In the genomic region with DNA sequence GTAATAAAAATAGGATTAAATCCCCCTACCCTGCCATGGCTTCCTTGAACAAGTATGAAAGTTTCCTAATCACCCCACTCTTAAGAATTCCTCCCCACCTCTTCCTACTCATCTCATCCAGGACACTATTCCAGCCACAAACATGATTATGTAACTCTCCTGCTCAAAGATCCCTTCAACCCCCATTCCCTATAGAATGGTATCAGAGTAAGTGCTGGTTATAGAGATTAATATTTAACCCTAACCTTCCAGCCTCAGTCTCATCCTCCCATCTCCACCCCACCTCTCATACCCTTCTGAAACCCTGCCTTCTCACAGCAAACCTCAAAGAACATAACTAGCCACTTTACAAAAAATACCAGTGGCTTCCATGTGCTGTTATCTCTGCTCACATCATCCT, we compare ENCODE assay signal across 7 cellular contexts.
DNase-seq lines count a peak whose midpoint lies in the region; ATAC-seq and TF ChIP-seq lines count a peak whose summit lies in the region.

No MANE protein-coding gene starts in this region.

- H2AFZ ChIP-seq in hepatocyte = no peak overlapping the region

- peak; percentile 80 for ATAC-seq in GM21423 (IDR thresholded peaks at IDR 0.05; ENCODE audit: unreplicated experiment)
- ATAC-seq in thoracic aorta (ENCODE audit: insufficient number of reproducible peaks, low FRiP score, low read depth) = no peak

- H3K4me1 ChIP-seq in HUES48 (ENCODE audit: control insufficient read depth, insufficient read depth, low read length) (peaks cover 31% of the 10 kb centered on the region), hepatocyte (ENCODE audit: insufficient read depth) (peaks cover 10% of the 10 kb centered on the region), thoracic aorta (ENCODE audit: control insufficient read depth in 1 of 2, low read depth in 2 of 2) (peaks cover 12 to 24% of the 10 kb centered on the region in 2 donors)

- TF ChIP-seq CTCF in hepatocyte (IDR thresholded peaks at IDR 0.05; ENCODE audit: poor library complexity) (no peak), thoracic aorta (IDR thresholded peaks at IDR 0.05) (no peak)

- H3K27ac ChIP-seq in HUES48 (ENCODE audit: low read depth, low read length) = peak overlapping the region; percentile 91
- peak overlapping the region; percentile 6 for H3K27ac ChIP-seq in hepatocyte
- peak overlapping the region; percentile 14 to 54 for H3K27ac ChIP-seq in thoracic aorta

- H3K9me3 ChIP-seq in HUES48 (ENCODE audit: control insufficient read depth, insufficient read depth, low read length) = no peaks in the 10 kb centered on the region
- H3K9me3 ChIP-seq in hepatocyte (ENCODE audit: low read depth) = no peaks in the 10 kb centered on the region
- H3K9me3 ChIP-seq in thoracic aorta = no peaks in the 10 kb centered on the region

- no peaks in the 10 kb centered on the region for H3K9me2 ChIP-seq in hepatocyte (replicated peaks; ENCODE audit: insufficient read depth)

- no peaks in the 10 kb centered on the region for H3K36me3 ChIP-seq in HUES48 (ENCODE audit: control insufficient read depth, insufficient read depth, low read length)
- H3K36me3 ChIP-seq in hepatocyte (replicated peaks; ENCODE audit: insufficient read depth, low read depth) = no peaks in the 10 kb centered on the region
- no peaks in the 10 kb centered on the region for H3K36me3 ChIP-seq in thoracic aorta

- H3K4me3 ChIP-seq in HUES48 (ENCODE audit: low read depth, low read length) = no peak overlapping the region
- no peak overlapping the region for H3K4me3 ChIP-seq in hepatocyte
- H3K4me3 ChIP-seq in thoracic aorta = peak overlapping the region; percentile 48

- H3K27me3 ChIP-seq in HUES48 (ENCODE audit: control insufficient read depth, insufficient read depth, low read length) (no peaks in the 10 kb centered on the region), hepatocyte (no peaks in the 10 kb centered on the region), thoracic aorta (replicated peaks; ENCODE audit: insufficient read depth) (no peaks in the 10 kb centered on the region)

- H4K20me1 ChIP-seq in hepatocyte (ENCODE audit: insufficient read depth, poor library complexity, severe bottlenecking) = peaks cover 7% of the 10 kb centered on the region

- H3K4me2 ChIP-seq in hepatocyte = no peak overlapping the region

- DNase-seq in hepatocyte (ENCODE audit: low spot score) (no peak), thoracic aorta (ENCODE audit: low spot score) (no peak), AML-193 (lab: John Stamatoyannopoulos, UW) (no peak), NCI-H1105 treated with DMSO at 0.1 percent for 48 hours (lab: John Stamatoyannopoulos, UW) (no peak)
- DNase-seq in activated CD4-positive, alpha-beta T cell treated with anti-CD3 and anti-CD28 coated beads for 48 hours = no peak

- H3K9ac ChIP-seq in HUES48 (ENCODE audit: low read depth, low read length) = no peak overlapping the region

- H3K79me2 ChIP-seq in hepatocyte = peaks cover 18% of the 10 kb centered on the region

Comparison
In these comparisons a context has a peak if more than half of its experiments do, and no peak if none do; other contexts are left out.
1. H3K27ac ChIP-seq: peak in every context shown above with its lines; median percentile 91 in HUES48; 34 in thoracic aorta; 6 in hepatocyte.